8 cellular contexts compared by ENCODE assay signal in the genomic region with DNA sequence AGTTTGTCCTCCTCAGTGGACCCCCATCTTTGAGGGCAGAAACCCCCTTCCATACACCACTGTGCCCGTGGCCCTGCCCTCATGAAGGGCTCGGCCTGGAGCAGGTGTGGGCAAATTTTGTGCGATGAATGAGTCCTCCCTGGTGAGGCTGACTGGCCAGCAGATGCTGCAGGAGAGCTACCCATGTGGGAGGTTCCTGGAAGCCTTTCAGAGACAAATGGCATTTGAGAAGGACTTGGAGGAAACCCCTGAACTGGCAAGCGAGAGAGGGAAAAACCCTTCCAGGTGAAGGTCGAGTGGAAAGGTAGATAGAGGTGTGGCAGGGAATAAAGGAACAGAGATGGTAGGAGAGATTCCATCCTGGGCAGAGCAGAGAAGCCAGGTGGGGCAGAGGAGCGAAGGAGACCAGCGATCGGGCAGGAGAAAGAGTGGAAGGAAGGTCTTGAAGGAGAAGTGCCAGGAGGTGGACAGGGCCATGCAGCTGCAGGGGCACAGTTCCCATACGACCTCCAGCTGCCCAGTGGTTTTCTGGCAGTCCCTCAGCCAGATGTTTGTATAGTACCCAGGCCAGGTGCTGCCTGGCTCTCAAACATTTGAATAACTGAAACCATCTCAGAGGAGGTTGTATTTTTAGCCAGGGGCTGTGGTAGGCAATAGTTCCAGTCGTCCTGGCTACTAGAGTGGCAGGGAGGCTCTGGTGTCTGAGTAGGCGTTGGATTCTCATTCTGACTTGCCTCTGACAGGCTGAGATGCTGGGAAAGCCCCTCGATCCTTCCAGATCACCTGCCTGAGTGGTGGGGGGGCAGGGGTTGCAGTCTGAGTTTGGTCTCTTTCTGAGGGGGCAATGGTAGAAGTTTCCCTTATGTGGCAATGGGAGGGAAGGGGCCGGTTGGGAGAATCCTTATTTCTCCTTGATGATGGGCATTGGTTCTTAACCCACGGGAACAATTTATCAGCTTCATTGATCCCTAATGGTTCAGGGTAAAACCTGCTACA. TPM values are rescaled to one million over a fixed set of nuclear protein-coding genes. Genes with fewer than 3 reads are reported as not detected.
A peak's percentile ranks its signal among the peaks of the same experiment; 100 is the strongest.
DNase-seq lines count a peak whose midpoint lies in the region; ATAC-seq, FAIRE-seq and TF ChIP-seq lines count a peak whose summit lies in the region.
"Had no signal": no experiment of that assay in that cellular context is flagged by ENCODE, and none has a peak within 500 bp of the region (broad histone marks: within the 10 kb centered on the region; RNA-seq: fewer than 3 reads in every experiment).

No MANE protein-coding gene starts in this region.

- H3K9ac ChIP-seq in HepG2 (ENCODE audit: insufficient read depth, low read depth, low read length) = no peak overlapping the region

- intact Hi-C loops in HepG2 (cut with micrococcal nuclease; ENCODE audit: unreplicated experiment) = no loop called here

- peaks cover 7% of the 10 kb centered on the region for H3K36me3 ChIP-seq in osteoblast (ENCODE audit: insufficient read depth, low read length)
- H3K36me3 ChIP-seq in HepG2 (replicated peaks in 1 of 2; ENCODE audit: control insufficient read depth in 1 of 2, insufficient read depth in 2 of 2, low read length in 2 of 2) = no peaks in the 10 kb centered on the region

- DNase-seq in osteoblast (ENCODE audit: insufficient read length, low spot score, missing footprints) (no peak), A172 (ENCODE audit: low spot score) (no peak), HepG2 (ENCODE audit: low spot score) (no peak)
- DNase-seq in effector CD8-positive, alpha-beta T cell (lab: John Stamatoyannopoulos, UW) = no peak

- peaks cover 97% of the 10 kb centered on the region for H3K79me2 ChIP-seq in osteoblast (ENCODE audit: insufficient read depth, low read length)
- H3K79me2 ChIP-seq in HepG2 (ENCODE audit: insufficient read depth, low read length) = no peaks in the 10 kb centered on the region

- H3K4me3 ChIP-seq in osteoblast (ENCODE audit: insufficient read depth, low read length) = no peak overlapping the region
- no peak overlapping the region for H3K4me3 ChIP-seq in HepG2 (replicated peaks in 1 of 3; ENCODE audit: insufficient read depth in 1 of 3, low read depth in 2 of 3, low read length in 3 of 3)

- 30% methylated on average over 14 of the region's 14 CpGs for WGBS in HepG2 (ENCODE audit: low lambda C conversion rate)

- TF ChIP-seq RAD21 in HepG2 (CRISPR knock-in tag; IDR thresholded peaks at IDR 0.05) = no peak

- FAIRE-seq in HepG2 (lab: Jason Lieb, UNC) = no peak
- FAIRE-seq: urothelium cell line had no signal

- H3K27me3 ChIP-seq in osteoblast (ENCODE audit: insufficient read depth, low read length) = no peaks in the 10 kb centered on the region
- peaks cover 3 to 34% of the 10 kb centered on the region in 2 experiments for H3K27me3 ChIP-seq in HepG2 (ENCODE audit: control insufficient read depth in 1 of 2, insufficient read depth in 2 of 2, low read length in 2 of 2)

- H3K4me2 ChIP-seq in osteoblast (ENCODE audit: insufficient read depth, low read length) (no peak overlapping the region), HepG2 (ENCODE audit: low read depth, low read length) (no peak overlapping the region)

- H3K9me3 ChIP-seq in osteoblast (ENCODE audit: low read depth, low read length) = no peaks in the 10 kb centered on the region
- H3K9me3 ChIP-seq in HepG2 (ENCODE audit: low read length) = no peaks in the 10 kb centered on the region

- TF ChIP-seq EP300 in HepG2 (IDR thresholded peaks at IDR 0.05; ENCODE audit: low read depth in 2 of 2, low read length in 2 of 2) (no peak), HepG2 (CRISPR knock-in tag; IDR thresholded peaks at IDR 0.05; ENCODE audit: borderline replicate concordance) (no peak)

- CTCF ChIA-PET in HepG2 (lab: Yijun Ruan, JAX; ENCODE audit: low intra/inter-chr PET ratio, low total read pairs) = no interaction called here

- no peak for TF ChIP-seq POLR2A in HepG2 (IDR thresholded peaks at IDR 0.05; ENCODE audit: insufficient read depth in 1 of 2, low read depth in 2 of 2, low read length in 2 of 2)

- H3K4me1 ChIP-seq in osteoblast (ENCODE audit: insufficient read depth, low read length) (peaks cover 30% of the 10 kb centered on the region), HepG2 (ENCODE audit: insufficient read depth, low read length) (no peaks in the 10 kb centered on the region)

- ATAC-seq in GM18868 (IDR thresholded peaks at IDR 0.05; ENCODE audit: unreplicated experiment) = peak; percentile 98
- peak; percentile 94 for ATAC-seq in GM21515 (IDR thresholded peaks at IDR 0.05; ENCODE audit: unreplicated experiment)
- ATAC-seq in HG03442 (IDR thresholded peaks at IDR 0.05; ENCODE audit: unreplicated experiment) = peak; percentile 94
- no peak for ATAC-seq in HepG2

- H4K20me1 ChIP-seq in osteoblast (ENCODE audit: insufficient read depth, low read length) (peaks cover 47% of the 10 kb centered on the region), HepG2 (ENCODE audit: insufficient read depth, low read length) (no peaks in the 10 kb centered on the region)

- H3K27ac ChIP-seq in osteoblast (ENCODE audit: low read depth, low read length) = peak overlapping the region; percentile 68
- H3K27ac ChIP-seq in HepG2 (ENCODE audit: extremely low read length, insufficient read depth, low read length) = no peak overlapping the region

- TF ChIP-seq CTCF in osteoblast (IDR thresholded peaks at IDR 0.05; ENCODE audit: extremely low read depth, low read depth, low read length) (no peak), HepG2 (CRISPR knock-in tag; IDR thresholded peaks at IDR 0.05) (no peak)

- H2AFZ ChIP-seq in osteoblast (ENCODE audit: low read length) (no peak overlapping the region), HepG2 (ENCODE audit: low read length) (no peak overlapping the region)

- in situ Hi-C loops in HepG2 (cut with HindIII; ENCODE audit: extremely low pct_ligation_motif_present, low pct_unique_long_range_greater_than_20kb) = no loop called here

- no TSS peak for BruUV-seq in HepG2 (replicated peaks; lab: Mats Ljungman, UMichigan)

- POLR2A ChIA-PET in HepG2 (lab: Yijun Ruan, JAX) = no interaction called here

TF ChIP-seq in HepG2, 621 proteins besides CTCF, POLR2A, EP300 and RAD21 (continues in another document):
- TF ChIP-seq ZBTB42 (CRISPR knock-in tag; IDR thresholded peaks at IDR 0.05) = no peak
- no peak for TF ChIP-seq NKX3-1 (CRISPR knock-in tag; IDR thresholded peaks at IDR 0.05)
- TF ChIP-seq ZNF777 (CRISPR knock-in tag; IDR thresholded peaks at IDR 0.05) = no peak
- TF ChIP-seq, protein P1, sequence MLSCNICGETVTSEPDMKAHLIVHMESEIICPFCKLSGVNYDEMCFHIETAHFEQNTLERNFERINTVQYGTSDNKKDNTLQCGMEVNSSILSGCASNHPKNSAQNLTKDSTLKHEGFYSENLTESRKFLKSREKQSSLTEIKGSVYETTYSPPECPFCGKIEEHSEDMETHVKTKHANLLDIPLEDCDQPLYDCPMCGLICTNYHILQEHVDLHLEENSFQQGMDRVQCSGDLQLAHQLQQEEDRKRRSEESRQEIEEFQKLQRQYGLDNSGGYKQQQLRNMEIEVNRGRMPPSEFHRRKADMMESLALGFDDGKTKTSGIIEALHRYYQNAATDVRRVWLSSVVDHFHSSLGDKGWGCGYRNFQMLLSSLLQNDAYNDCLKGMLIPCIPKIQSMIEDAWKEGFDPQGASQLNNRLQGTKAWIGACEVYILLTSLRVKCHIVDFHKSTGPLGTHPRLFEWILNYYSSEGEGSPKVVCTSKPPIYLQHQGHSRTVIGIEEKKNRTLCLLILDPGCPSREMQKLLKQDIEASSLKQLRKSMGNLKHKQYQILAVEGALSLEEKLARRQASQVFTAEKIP (CRISPR knock-in tag; IDR thresholded peaks at IDR 0.05; ENCODE audit: borderline replicate concordance) = no peak

RNA-seq across cellular contexts. Expression of a gene that starts 40.1 kb away (rescaled TPM):
- total RNA-seq in osteoblast = 9.8 and 10.3 TPM in 2 replicates
- 4.7 and 5.0 TPM in 2 replicates for total RNA-seq in A172 (2014; rRNA removed; shearing (Covaris generic))
- 5.5 and 7.0 TPM in 2 replicates for total RNA-seq in HepG2 (2016; rRNA removed; fragmentation: Illumina TruSeq; extraction: Trizol)
- 1.6 TPM in 2 replicates for total RNA-seq in HepG2 (2016; cell fraction: cytosol; rRNA removed; fragmentation: Illumina TruSeq; extraction: Trizol; ENCODE audit: low read depth)
- total RNA-seq in HepG2 (2016; cell fraction: insoluble cytoplasmic fraction; rRNA removed; fragmentation: Illumina TruSeq; extraction: Trizol) = 5.8 and 6.3 TPM in 2 replicates
- total RNA-seq in HepG2 (2016; cell fraction: membrane; rRNA removed; fragmentation: Illumina TruSeq; extraction: Trizol) = 7.3 and 8.4 TPM in 2 replicates
- total RNA-seq in HepG2 (2016; cell fraction: nucleus; rRNA removed; fragmentation: Illumina TruSeq; extraction: Trizol) = 3.5 and 4.2 TPM in 2 replicates
- 7.2 and 7.4 TPM in 2 replicates for polyA plus RNA-seq in HepG2 (2011; rRNA removed)
- polyA plus RNA-seq in HepG2 (2011; cell fraction: cytosol; rRNA removed) = 5.7 and 11.0 TPM in 2 replicates
- 4.8 and 5.6 TPM in 2 replicates for polyA plus RNA-seq in HepG2 (2011; cell fraction: nucleus; rRNA removed)
- polyA plus RNA-seq in HepG2 (2012) = 1.5 and 3.4 TPM in 2 replicates
- polyA plus RNA-seq in HepG2 (2016; cell fraction: cytosol; fragmentation: Illumina TruSeq; extraction: Trizol; ENCODE audit: low read depth) = 1.3 and 1.5 TPM in 2 replicates
- polyA plus RNA-seq in HepG2 (2016; cell fraction: insoluble cytoplasmic fraction; fragmentation: Illumina TruSeq; extraction: Trizol; ENCODE audit: low read depth) = 4.3 and 4.9 TPM in 2 replicates
- polyA plus RNA-seq in HepG2 (2016; cell fraction: membrane; fragmentation: Illumina TruSeq; extraction: Trizol; ENCODE audit: low read depth) = 3.9 and 4.6 TPM in 2 replicates
- 2.8 and 3.0 TPM in 2 replicates for polyA plus RNA-seq in HepG2 (2016; cell fraction: nucleus; fragmentation: Illumina TruSeq; extraction: Trizol; ENCODE audit: insufficient read depth, low read depth)
- polyA minus RNA-seq in HepG2 (2011; rRNA and poly(A)+ RNA removed; ENCODE audit: low replicate concordance) = 24.9 and 37.9 TPM in 2 replicates
- polyA minus RNA-seq in HepG2 (2011; cell fraction: cytosol; rRNA and poly(A)+ RNA removed) = 5.9 and 9.1 TPM in 2 replicates
- polyA minus RNA-seq in HepG2 (2011; cell fraction: nucleus; rRNA and poly(A)+ RNA removed) = 3.3 and 4.5 TPM in 2 replicates
